ENCODE assay signal across 34 cellular contexts in genomic region chr1:81192647-81193642, GRCh38.
"Had no signal": no experiment of that assay in that cellular context is flagged by ENCODE, and none has a peak within 500 bp of the region (broad histone marks: within the 10 kb centered on the region; RNA-seq: fewer than 3 reads in every experiment).

No MANE protein-coding gene starts in this region.

- H3K4me3 ChIP-seq: breast epithelium, pancreas, psoas muscle, sigmoid colon, vagina had no signal

- H3K36me3 Mint-ChIP-seq: activated naive CD8-positive, alpha-beta T cell treated with anti-CD3 and anti-CD28 coated beads, Interleukin-2, amount 10 ng/mL, durations not matched to agents 7 days and 5 days; immature natural killer cell; naive thymus-derived CD8-positive, alpha-beta T cell; stimulated activated effector memory CD8-positive, alpha-beta T cell treated with anti-CD3 and anti-CD28 coated beads, Interleukin-12 subunit alpha, Interleukin-12 subunit beta, amount 100 ng/mL, for 72 hours; type B pancreatic cell had no signal

- H3K27ac Mint-ChIP-seq: activated naive CD4-positive, alpha-beta T cell treated with anti-CD3 and anti-CD28 coated beads for 36 hours; activated naive CD8-positive, alpha-beta T cell treated with anti-CD3 and anti-CD28 coated beads, Interleukin-2, amount 10 ng/mL, durations not matched to agents 7 days and 5 days; activated T-helper 1 cell treated with anti-CD3 and anti-CD28 coated beads, Interleukin-12 subunit alpha, Interleukin-12 subunit beta, Interleukin-2, Interleukin-4 antibody, amounts not matched to agents 30 ng/mL and 10 ng/mL and 1 ng/mL, durations not matched to agents 14 hours and 24 hours and 36 hours; endodermal cell; immature natural killer cell; naive thymus-derived CD8-positive, alpha-beta T cell; stimulated activated effector memory CD8-positive, alpha-beta T cell treated with anti-CD3 and anti-CD28 coated beads, Interleukin-12 subunit alpha, Interleukin-12 subunit beta, amount 100 ng/mL, for 72 hours; stimulated activated naive CD8-positive, alpha-beta T cell treated with anti-CD3 and anti-CD28 coated beads, Interleukin-15, amount 100 ng/mL, for 72 hours; type B pancreatic cell had no signal

- FAIRE-seq: pancreas, small intestine had no signal

- H3K9me3 Mint-ChIP-seq: endodermal cell had no signal

- H3K27ac ChIP-seq: breast epithelium, pancreas, psoas muscle, sigmoid colon, vagina, WERI-Rb-1 had no signal

- DNase-seq: activated CD4-positive, alpha-beta T cell treated with anti-CD3 and anti-CD28 coated beads for 48 hours; activated CD4-positive, alpha-beta T cell treated with anti-CD3 and anti-CD28 coated beads, Interleukin-2, amount 50 U/mL, for 48 hours; activated CD8-positive, alpha-beta memory T cell treated with anti-CD3 and anti-CD28 coated beads for 24 hours; activated effector memory CD4-positive, alpha-beta T cell treated with anti-CD3 and anti-CD28 coated beads, Interleukin-2, amount 50 U/mL, for 16 hours; activated naive CD4-positive, alpha-beta T cell treated with anti-CD3 and anti-CD28 coated beads for 36 hours; activated naive CD8-positive, alpha-beta T cell treated with anti-CD3 and anti-CD28 coated beads, Interleukin-2, amount 10 ng/mL, durations not matched to agents 7 days and 5 days; activated T-cell treated with anti-CD3 and anti-CD28 coated beads, Interleukin-2, amount 50 U/mL, for 1 hour; amygdala; central memory CD4-positive, alpha-beta T cell; endodermal cell; foreskin fibroblast; head of caudate nucleus; hippocampal formation; immature natural killer cell; kidney; left colon; naive thymus-derived CD8-positive, alpha-beta T cell; nucleus accumbens; pancreas; psoas muscle; sigmoid colon; small intestine; stimulated activated CD4-positive, alpha-beta T cell treated with anti-CD3 and anti-CD28 coated beads, Interleukin-4, amount 100 ng/mL, for 24 hours; stimulated activated naive CD8-positive, alpha-beta T cell treated with anti-CD3 and anti-CD28 coated beads, Interleukin-15, amount 100 ng/mL, for 72 hours; substantia nigra; T1000; WERI-Rb-1 had no signal

- ATAC-seq: activated CD4-positive, CD25-positive, alpha-beta regulatory T cell treated with anti-CD3 and anti-CD28 coated beads, Interleukin-2, amount 50 U/mL, for 24 hours; esophagus mucosa; left colon; naive thymus-derived CD8-positive, alpha-beta T cell; pancreas; psoas muscle; stimulated activated effector memory CD8-positive, alpha-beta T cell treated with anti-CD3 and anti-CD28 coated beads, Interleukin-12 subunit alpha, Interleukin-12 subunit beta, amount 100 ng/mL, for 72 hours; stimulated activated naive CD8-positive, alpha-beta T cell treated with anti-CD3 and anti-CD28 coated beads, Interleukin-15, amount 100 ng/mL, for 72 hours had no signal

- H3K9me3 ChIP-seq: breast epithelium, pancreas, psoas muscle, sigmoid colon, vagina had no signal

- H3K27me3 ChIP-seq: breast epithelium, pancreas, sigmoid colon, vagina had no signal

- H3K4me1 ChIP-seq: breast epithelium, pancreas, psoas muscle, sigmoid colon, vagina had no signal

- H3K36me3 ChIP-seq: breast epithelium, pancreas, sigmoid colon, vagina, WERI-Rb-1 had no signal
